In genomic region chr9:124415852-124416484, GRCh38 we compare ENCODE assay signal across 9 cellular contexts. TPM values are rescaled to one million over a fixed set of nuclear protein-coding genes. Genes with fewer than 3 reads are reported as not detected.
DNase-seq lines count a peak whose midpoint lies in the region; TF ChIP-seq lines count a peak whose summit lies in the region.
"Had no signal": no experiment of that assay in that cellular context is flagged by ENCODE, and none has a peak within 500 bp of the region (broad histone marks: within the 10 kb centered on the region; RNA-seq: fewer than 3 reads in every experiment).

No MANE protein-coding gene starts in this region.

- H3K36me3 ChIP-seq in Karpas-422 (ENCODE audit: insufficient read depth, low read length) (peaks cover 25% of the 10 kb centered on the region; the same call in 1 of the 2 replicates), neuronal stem cell (replicated peaks in 1 of 2; ENCODE audit: control insufficient read depth in 2 of 2, insufficient read depth in 2 of 2, low read length in 2 of 2) (peaks cover 8 to 34% of the 10 kb centered on the region in 2 donors)

- WGBS in neuronal stem cell (ENCODE audit: extremely low coverage in 2 of 2, insufficient read length in 2 of 2, insufficient replicate concordance in 1 of 2), 2 donors = no CpG with 5 or more reads among the region's 17 CpGs

- H2BK5ac ChIP-seq in neuronal stem cell (ENCODE audit: low read length) = no peak overlapping the region

- H3K9me3 ChIP-seq in Karpas-422 (ENCODE audit: low read length) (no peaks in the 10 kb centered on the region), neuronal stem cell (replicated peaks in 1 of 2; ENCODE audit: control insufficient read depth in 2 of 2, insufficient read depth in 1 of 2, low read depth in 1 of 2, low read length in 2 of 2) (no peaks in the 10 kb centered on the region)

- H3K14ac ChIP-seq in neuronal stem cell (ENCODE audit: low read length) = no peak overlapping the region

- H4K20me1 ChIP-seq in Karpas-422 (ENCODE audit: insufficient read depth, low read depth, low read length) = no peaks in the 10 kb centered on the region

- H2BK12ac ChIP-seq in neuronal stem cell (ENCODE audit: low read length) = no peak overlapping the region

- no peak overlapping the region for H2AK5ac ChIP-seq in neuronal stem cell (ENCODE audit: low read depth, low read length)

- TF ChIP-seq CTCF in coronary artery (IDR thresholded peaks at IDR 0.05) = no peak

- peak; percentile 18 for DNase-seq in CMK (ENCODE audit: low read depth)
- DNase-seq in Karpas-422 = no peak
- DNase-seq in coronary artery (ENCODE audit: low spot score) = no peak
- peak; percentile 48 for DNase-seq in neuronal stem cell (ENCODE audit: low spot score)
- DNase-seq in NCI-H1436 (lab: John Stamatoyannopoulos, UW) = no peak
- DNase-seq in SK-N-DZ (ENCODE audit: low spot score) = no peak
- DNase-seq in activated CD4-positive, alpha-beta T cell treated with anti-CD3 and anti-CD28 coated beads for 1 hour = no peak
- no peak for DNase-seq in NCI-H1048 (lab: John Stamatoyannopoulos, UW)

- H3K27ac ChIP-seq in Karpas-422 (ENCODE audit: low read length) (no peak overlapping the region), coronary artery (no peak overlapping the region), neuronal stem cell (replicated peaks; ENCODE audit: low read length) (no peak overlapping the region)

- no peak overlapping the region for H4K91ac ChIP-seq in neuronal stem cell (ENCODE audit: low read depth, low read length, poor library complexity)

- H3K4ac ChIP-seq in neuronal stem cell (ENCODE audit: low read length) = no peak overlapping the region

- H3K4me3 ChIP-seq in Karpas-422 (ENCODE audit: low read length) (peak overlapping the region; percentile 41; the same call in 1 of the 2 replicates), coronary artery (peak overlapping the region; percentile 87), neuronal stem cell (ENCODE audit: low read length in 2 of 2) (peak overlapping the region in 1 of 2 donors; percentile 94)

- no peak overlapping the region for H2BK15ac ChIP-seq in neuronal stem cell (ENCODE audit: low read length)

- no peak overlapping the region for H2BK120ac ChIP-seq in neuronal stem cell (ENCODE audit: low read depth, low read length)

- no peak overlapping the region for H3K18ac ChIP-seq in neuronal stem cell (ENCODE audit: low read length)

- H3K4me2 ChIP-seq in Karpas-422 (ENCODE audit: low read depth, low read length, poor library complexity, severe bottlenecking) (peak overlapping the region; percentile 44), neuronal stem cell (ENCODE audit: insufficient read depth, low read length, poor library complexity, severe bottlenecking) (no peak overlapping the region)

- peaks cover 5% of the 10 kb centered on the region for H3K79me1 ChIP-seq in neuronal stem cell (ENCODE audit: low read depth, low read length)

- no peak overlapping the region for H3K23ac ChIP-seq in neuronal stem cell (ENCODE audit: low read depth, low read length, poor library complexity)

- H3K27me3 ChIP-seq in Karpas-422 (ENCODE audit: low read length) (no peaks in the 10 kb centered on the region), neuronal stem cell (ENCODE audit: control insufficient read depth in 3 of 3, insufficient read depth in 3 of 3, low read depth in 1 of 3, low read length in 3 of 3) (no peaks in the 10 kb centered on the region)

- H3K9me2 ChIP-seq in Karpas-422 (replicated peaks; ENCODE audit: insufficient read depth, low read length) = no peaks in the 10 kb centered on the region

- H2AFZ ChIP-seq in Karpas-422 (ENCODE audit: low read length) = peak overlapping the region; percentile 88
- peak overlapping the region; percentile 62 for H2AFZ ChIP-seq in neuronal stem cell (ENCODE audit: low read length)

- H3K4me1 ChIP-seq in Karpas-422 (ENCODE audit: low read length) (peaks cover 30% of the 10 kb centered on the region), neuronal stem cell (ENCODE audit: control insufficient read depth in 2 of 2, insufficient read depth in 1 of 2, low read depth in 1 of 2, low read length in 2 of 2) (peaks cover 5 to 8% of the 10 kb centered on the region in 2 donors)

- H4K8ac ChIP-seq in neuronal stem cell (ENCODE audit: low read depth, low read length) = no peak overlapping the region

- no peak overlapping the region for H3K9ac ChIP-seq in Karpas-422 (ENCODE audit: low read length)
- no peak overlapping the region for H3K9ac ChIP-seq in neuronal stem cell (ENCODE audit: low read depth, low read length, poor library complexity)

- peaks cover 32% of the 10 kb centered on the region for H3K79me2 ChIP-seq in Karpas-422 (ENCODE audit: low read length)

RNA-seq across cellular contexts. Expression of gene PSMB7, which starts 0.7 kb away (rescaled TPM):
- 119 and 125 TPM in 2 replicates for total RNA-seq in Karpas-422 (2014; rRNA removed; shearing (Covaris generic); ENCODE audit: low replicate concordance)
- 189 TPM for polyA plus RNA-seq in neuronal stem cell (2013, experiment 1 of 2)
- 189 TPM for polyA plus RNA-seq in neuronal stem cell (2013, experiment 2 of 2)
- polyA plus RNA-seq in SK-N-DZ (2014; cell fraction: cytosol; rRNA removed) = 388 and 390 TPM in 2 replicates
- 169 and 238 TPM in 2 replicates for polyA plus RNA-seq in SK-N-DZ (2014; cell fraction: nucleus; rRNA removed)

RNA-seq across cellular contexts. Expression of gene ADGRD2, which starts 34.3 kb away (rescaled TPM):
- total RNA-seq in Karpas-422 (2014; rRNA removed; shearing (Covaris generic); ENCODE audit: low replicate concordance) = not detected in 2 replicates
- 0.54 TPM for polyA plus RNA-seq in neuronal stem cell (2013, experiment 1 of 2)
- 0.58 TPM for polyA plus RNA-seq in neuronal stem cell (2013, experiment 2 of 2)
- polyA plus RNA-seq in SK-N-DZ (2014; cell fraction: cytosol; rRNA removed) = not detected in 2 replicates
- not detected in 2 replicates for polyA plus RNA-seq in SK-N-DZ (2014; cell fraction: nucleus; rRNA removed)
- total RNA-seq: subcutaneous adipose tissue had no signal

Comparison
In these comparisons a context has a peak if more than half of its experiments do, and no peak if none do; other contexts are left out.
1. DNase-seq: peak in CMK (single experiment) and neuronal stem cell (single experiment); none in Karpas-422 (single experiment), coronary artery (single experiment), NCI-H1436 (single experiment), SK-N-DZ (single experiment), activated CD4-positive, alpha-beta T cell treated with anti-CD3 and anti-CD28 coated beads for 1 hour (single experiment) and NCI-H1048 (single experiment).